Comparison of ENCODE assay signal across 1 cellular context in genomic region chr3:42581709-42582473, GRCh38.
TF ChIP-seq lines count a peak whose summit lies in the region.

A gene with protein sequence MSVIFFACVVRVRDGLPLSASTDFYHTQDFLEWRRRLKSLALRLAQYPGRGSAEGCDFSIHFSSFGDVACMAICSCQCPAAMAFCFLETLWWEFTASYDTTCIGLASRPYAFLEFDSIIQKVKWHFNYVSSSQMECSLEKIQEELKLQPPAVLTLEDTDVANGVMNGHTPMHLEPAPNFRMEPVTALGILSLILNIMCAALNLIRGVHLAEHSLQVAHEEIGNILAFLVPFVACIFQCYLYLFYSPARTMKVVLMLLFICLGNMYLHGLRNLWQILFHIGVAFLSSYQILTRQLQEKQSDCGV (minus strand): TSS chr3:42581967. CDS start chr3:42569046, 12,921 bp downstream.

TF ChIP-seq in K562, 482 proteins besides CTCF, POLR2A, EP300 and RAD21 (continued from another document and continues in another):
- TF ChIP-seq CHD7 (IDR thresholded peaks at IDR 0.05; ENCODE audit: low read depth, low read length) (no peak), FOXM1 (IDR thresholded peaks at IDR 0.05; ENCODE audit: low read depth) (peak; percentile 78), FOXM1 (CRISPR knock-in tag; IDR thresholded peaks at IDR 0.05; ENCODE audit: low read depth) (peak; percentile 92; the same call in 1 of the 2 replicates), TGIF2 (CRISPR knock-in tag; IDR thresholded peaks at IDR 0.05) (0 out of 2 replicates have a peak, but pooled peaks have one; percentile 87), TCF3 (CRISPR knock-in tag; IDR thresholded peaks at IDR 0.05) (peak; percentile 83), JUNB (CRISPR knock-in tag; conservative IDR thresholded peaks at IDR 0.05) (no peak), ZFP1 (CRISPR knock-in tag; IDR thresholded peaks at IDR 0.05) (no peak), ZNF347 (CRISPR knock-in tag; IDR thresholded peaks at IDR 0.05; ENCODE audit: low read depth) (no peak), ETS2 (tag; IDR thresholded peaks at IDR 0.05; ENCODE audit: borderline replicate concordance, poor library complexity, severe bottlenecking) (no peak), CBFA2T2 (conservative IDR thresholded peaks at IDR 0.05) (peak; percentile 65), PBX2 (CRISPR knock-in tag; IDR thresholded peaks at IDR 0.05; ENCODE audit: low read depth) (no peak), PBX2 (tag; conservative IDR thresholded peaks at IDR 0.05; ENCODE audit: low read depth) (no peak; the same call in 1 of the 2 replicates), TAF1 (IDR thresholded peaks at IDR 0.05; ENCODE audit: control insufficient read depth, extremely low read depth, insufficient read depth, low read length, severe bottlenecking) (peak; percentile 37), U2AF2 (optimal IDR thresholded peaks at IDR 0.05; ENCODE audit: low read depth, low read length) (no peak), SRF (CRISPR knock-in tag; IDR thresholded peaks at IDR 0.05) (peak in 1 of 2 experiments; percentile 53; a peak in 2 of 4 replicates), SMAD4 (CRISPR knock-in tag; conservative IDR thresholded peaks at IDR 0.05) (peak; percentile 85), NELFE (IDR thresholded peaks at IDR 0.05; ENCODE audit: insufficient read depth, insufficient read length) (no peak), LEF1 (IDR thresholded peaks at IDR 0.05) (no peak; the same call in none of the 2 replicates), E2F1 (CRISPR knock-in tag; IDR thresholded peaks at IDR 0.05) (peak; percentile 96), ZNF316 (IDR thresholded peaks at IDR 0.05) (no peak; the same call in 1 of the 2 replicates), ZNF717 (CRISPR knock-in tag; IDR thresholded peaks at IDR 0.05) (no peak), ZBTB12 (CRISPR knock-in tag; IDR thresholded peaks at IDR 0.05) (peak; percentile 72; the same call in 1 of the 2 replicates), ILK (tag; IDR thresholded peaks at IDR 0.05; ENCODE audit: borderline replicate concordance, low read depth) (no peak), SOX6 (IDR thresholded peaks at IDR 0.05) (peak; percentile 81), BCL6 (CRISPR knock-in tag; IDR thresholded peaks at IDR 0.05) (no peak), THRAP3 (IDR thresholded peaks at IDR 0.05; ENCODE audit: borderline replicate concordance) (no peak), MCM7 (IDR thresholded peaks at IDR 0.05) (no peak), HMGXB4 (CRISPR knock-in tag; IDR thresholded peaks at IDR 0.05) (peak; percentile 89), RHOXF2B (CRISPR knock-in tag; conservative IDR thresholded peaks at IDR 0.05) (no peak), FOXJ2 (tag; IDR thresholded peaks at IDR 0.05) (0 out of 2 replicates have a peak, but pooled peaks have one; percentile 27)
- TF ChIP-seq, protein P1, sequence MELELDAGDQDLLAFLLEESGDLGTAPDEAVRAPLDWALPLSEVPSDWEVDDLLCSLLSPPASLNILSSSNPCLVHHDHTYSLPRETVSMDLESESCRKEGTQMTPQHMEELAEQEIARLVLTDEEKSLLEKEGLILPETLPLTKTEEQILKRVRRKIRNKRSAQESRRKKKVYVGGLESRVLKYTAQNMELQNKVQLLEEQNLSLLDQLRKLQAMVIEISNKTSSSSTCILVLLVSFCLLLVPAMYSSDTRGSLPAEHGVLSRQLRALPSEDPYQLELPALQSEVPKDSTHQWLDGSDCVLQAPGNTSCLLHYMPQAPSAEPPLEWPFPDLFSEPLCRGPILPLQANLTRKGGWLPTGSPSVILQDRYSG (tag; conservative IDR thresholded peaks at IDR 0.05; ENCODE audit: low read depth), result no peak
- TF ChIP-seq, protein P2, sequence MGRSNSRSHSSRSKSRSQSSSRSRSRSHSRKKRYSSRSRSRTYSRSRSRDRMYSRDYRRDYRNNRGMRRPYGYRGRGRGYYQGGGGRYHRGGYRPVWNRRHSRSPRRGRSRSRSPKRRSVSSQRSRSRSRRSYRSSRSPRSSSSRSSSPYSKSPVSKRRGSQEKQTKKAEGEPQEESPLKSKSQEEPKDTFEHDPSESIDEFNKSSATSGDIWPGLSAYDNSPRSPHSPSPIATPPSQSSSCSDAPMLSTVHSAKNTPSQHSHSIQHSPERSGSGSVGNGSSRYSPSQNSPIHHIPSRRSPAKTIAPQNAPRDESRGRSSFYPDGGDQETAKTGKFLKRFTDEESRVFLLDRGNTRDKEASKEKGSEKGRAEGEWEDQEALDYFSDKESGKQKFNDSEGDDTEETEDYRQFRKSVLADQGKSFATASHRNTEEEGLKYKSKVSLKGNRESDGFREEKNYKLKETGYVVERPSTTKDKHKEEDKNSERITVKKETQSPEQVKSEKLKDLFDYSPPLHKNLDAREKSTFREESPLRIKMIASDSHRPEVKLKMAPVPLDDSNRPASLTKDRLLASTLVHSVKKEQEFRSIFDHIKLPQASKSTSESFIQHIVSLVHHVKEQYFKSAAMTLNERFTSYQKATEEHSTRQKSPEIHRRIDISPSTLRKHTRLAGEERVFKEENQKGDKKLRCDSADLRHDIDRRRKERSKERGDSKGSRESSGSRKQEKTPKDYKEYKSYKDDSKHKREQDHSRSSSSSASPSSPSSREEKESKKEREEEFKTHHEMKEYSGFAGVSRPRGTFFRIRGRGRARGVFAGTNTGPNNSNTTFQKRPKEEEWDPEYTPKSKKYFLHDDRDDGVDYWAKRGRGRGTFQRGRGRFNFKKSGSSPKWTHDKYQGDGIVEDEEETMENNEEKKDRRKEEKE (IDR thresholded peaks at IDR 0.05; ENCODE audit: borderline replicate concordance in 1 of 2, control insufficient read depth in 1 of 2, low read depth in 2 of 2, low read length in 1 of 2), result no peak
- TF ChIP-seq, protein P3, sequence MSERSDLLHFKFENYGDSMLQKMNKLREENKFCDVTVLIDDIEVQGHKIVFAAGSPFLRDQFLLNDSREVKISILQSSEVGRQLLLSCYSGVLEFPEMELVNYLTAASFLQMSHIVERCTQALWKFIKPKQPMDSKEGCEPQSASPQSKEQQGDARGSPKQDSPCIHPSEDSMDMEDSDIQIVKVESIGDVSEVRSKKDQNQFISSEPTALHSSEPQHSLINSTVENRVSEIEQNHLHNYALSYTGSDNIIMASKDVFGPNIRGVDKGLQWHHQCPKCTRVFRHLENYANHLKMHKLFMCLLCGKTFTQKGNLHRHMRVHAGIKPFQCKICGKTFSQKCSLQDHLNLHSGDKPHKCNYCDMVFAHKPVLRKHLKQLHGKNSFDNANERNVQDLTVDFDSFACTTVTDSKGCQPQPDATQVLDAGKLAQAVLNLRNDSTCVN (CRISPR knock-in tag; IDR thresholded peaks at IDR 0.05), result no peak
